21 cellular contexts compared by ENCODE assay signal in genomic region chr10:31704195-31704594, GRCh38.
"Had no signal": no experiment of that assay in that cellular context is flagged by ENCODE, and none has a peak within 500 bp of the region (broad histone marks: within the 10 kb centered on the region; RNA-seq: fewer than 3 reads in every experiment).

No MANE protein-coding gene starts in this region.

- H3K36me3 ChIP-seq: breast epithelium, colonic mucosa, left lung, sigmoid colon, upper lobe of right lung had no signal

- H3K4me3 ChIP-seq: breast epithelium, colonic mucosa, left lung, sigmoid colon, SK-N-MC, smooth muscle cell, upper lobe of right lung had no signal

- H3K9me3 ChIP-seq: breast epithelium, colonic mucosa, sigmoid colon, upper lobe of right lung had no signal

- H3K27ac ChIP-seq: breast epithelium, colonic mucosa, SK-N-MC, upper lobe of right lung had no signal

- H3K27me3 ChIP-seq: breast epithelium, colonic mucosa, left lung, sigmoid colon, upper lobe of right lung had no signal

- H3K27me3 Mint-ChIP-seq: activated CD4-positive, alpha-beta memory T cell treated with anti-CD3 and anti-CD28 coated beads, Interleukin-2, amount 10 ng/mL, durations not matched to agents 7 days and 5 days; activated naive CD8-positive, alpha-beta T cell; stimulated activated naive B cell treated with anti-CD40 and anti-IgM and Interleukin-4, amounts not matched to agents 10 μg/mL and 1 μg/mL and 100 μg/mL, for 72 hours had no signal

- H3K4me2 ChIP-seq: smooth muscle cell had no signal

- H3K36me3 Mint-ChIP-seq: mesothelial cell of epicardium had no signal

- H3K27ac Mint-ChIP-seq: activated CD4-positive, alpha-beta memory T cell treated with anti-CD3 and anti-CD28 coated beads, Interleukin-2, amount 10 ng/mL, durations not matched to agents 7 days and 5 days; activated CD8-positive, alpha-beta memory T cell treated with anti-CD3 and anti-CD28 coated beads, Interleukin-2, amount 10 ng/mL, durations not matched to agents 7 days and 5 days; activated naive CD8-positive, alpha-beta T cell; mesothelial cell of epicardium; nephron progenitor cell had no signal

- H3K4me3 Mint-ChIP-seq: activated CD4-positive, alpha-beta memory T cell treated with anti-CD3 and anti-CD28 coated beads, Interleukin-2, amount 10 ng/mL, durations not matched to agents 7 days and 5 days; activated CD8-positive, alpha-beta memory T cell treated with anti-CD3 and anti-CD28 coated beads, Interleukin-2, amount 10 ng/mL, durations not matched to agents 7 days and 5 days; activated naive CD8-positive, alpha-beta T cell; mesothelial cell of epicardium; nephron progenitor cell; stimulated activated naive B cell treated with anti-CD40 and anti-IgM and Interleukin-4, amounts not matched to agents 10 μg/mL and 1 μg/mL and 100 μg/mL, for 72 hours had no signal

- ATAC-seq: activated CD8-positive, alpha-beta memory T cell treated with anti-CD3 and anti-CD28 coated beads, Interleukin-2, amount 10 ng/mL, durations not matched to agents 7 days and 5 days; left lung; stimulated activated naive B cell treated with anti-CD40 and anti-IgM and Interleukin-4, amounts not matched to agents 10 μg/mL and 1 μg/mL and 100 μg/mL, for 72 hours; upper lobe of right lung had no signal

- DNase-seq: activated CD4-positive, alpha-beta memory T cell treated with anti-CD3 and anti-CD28 coated beads, Interleukin-2, amount 10 ng/mL, durations not matched to agents 7 days and 5 days; activated CD4-positive, alpha-beta T cell treated with anti-CD3 and anti-CD28 coated beads for 48 hours; activated CD8-positive, alpha-beta memory T cell treated with anti-CD3 and anti-CD28 coated beads, Interleukin-2, amount 10 ng/mL, durations not matched to agents 7 days and 5 days; activated naive CD4-positive, alpha-beta T cell; activated T-cell treated with anti-CD3 and anti-CD28 coated beads, Interleukin-2, amount 50 U/mL, for 1 hour; colonic mucosa; foreskin fibroblast; left lung; nephron progenitor cell; occipital lobe; posterior cingulate gyrus; sigmoid colon; stimulated activated CD4-positive, alpha-beta T cell treated with anti-CD3 and anti-CD28 coated beads, Interleukin-15, amount 100 ng/mL, for 24 hours; stimulated activated naive B cell treated with anti-CD40 and anti-IgM and Interleukin-4, amounts not matched to agents 10 μg/mL and 1 μg/mL and 100 μg/mL, for 72 hours; SW 1271; upper lobe of right lung had no signal
